14 cellular contexts compared by ENCODE assay signal in genomic region chr4:100796333-100796732, GRCh38.
DNase-seq lines count a peak whose midpoint lies in the region; ATAC-seq and TF ChIP-seq lines count a peak whose summit lies in the region.
"Had no signal": no experiment of that assay in that cellular context is flagged by ENCODE, and none has a peak within 500 bp of the region (broad histone marks: within the 10 kb centered on the region; RNA-seq: fewer than 3 reads in every experiment).

No MANE protein-coding gene starts in this region.

- in situ Hi-C loops in G401 (cut with HindIII; ENCODE audit: low sequenced_read_pairs) = no loop called here

- no peak for ATAC-seq in GM18498 (IDR thresholded peaks at IDR 0.05; ENCODE audit: unreplicated experiment)
- ATAC-seq: GM12878 had no signal

- peak; percentile 98 for DNase-seq in G401 (ENCODE audit: low spot score)
- DNase-seq in LNCaP clone FGC (ENCODE audit: low read depth) = no peak
- DNase-seq in NCI-H69 (lab: John Stamatoyannopoulos, UW) = peak; percentile 57
- peak; percentile 84 for DNase-seq in cerebellum (ENCODE audit: low spot score)
- DNase-seq in T-helper 1 cell = no peak
- DNase-seq in RKO (ENCODE audit: low spot score) = no peak
- DNase-seq: AML-193; Caco-2; CD8-positive, alpha-beta memory T cell; GOT3; H9 had no signal

- H3K4me3 ChIP-seq in LNCaP clone FGC (ENCODE audit: low read depth, low read length) = no peak overlapping the region
- H3K4me3 ChIP-seq: BLaER1, GM12878 had no signal

- TF ChIP-seq CTCF in LNCaP clone FGC (IDR thresholded peaks at IDR 0.05; ENCODE audit: control insufficient read depth, extremely low read depth, insufficient read depth) = 0 out of 2 replicates have a peak, but pooled peaks have one; percentile 10

Comparison
In these comparisons a context has a peak if more than half of its experiments do, and no peak if none do; other contexts are left out.
1. DNase-seq: peak in G401 (single experiment), NCI-H69 (single experiment) and cerebellum (single experiment); none in LNCaP clone FGC (single experiment), T-helper 1 cell (0 of 5) and RKO (single experiment).